In the genomic region with DNA sequence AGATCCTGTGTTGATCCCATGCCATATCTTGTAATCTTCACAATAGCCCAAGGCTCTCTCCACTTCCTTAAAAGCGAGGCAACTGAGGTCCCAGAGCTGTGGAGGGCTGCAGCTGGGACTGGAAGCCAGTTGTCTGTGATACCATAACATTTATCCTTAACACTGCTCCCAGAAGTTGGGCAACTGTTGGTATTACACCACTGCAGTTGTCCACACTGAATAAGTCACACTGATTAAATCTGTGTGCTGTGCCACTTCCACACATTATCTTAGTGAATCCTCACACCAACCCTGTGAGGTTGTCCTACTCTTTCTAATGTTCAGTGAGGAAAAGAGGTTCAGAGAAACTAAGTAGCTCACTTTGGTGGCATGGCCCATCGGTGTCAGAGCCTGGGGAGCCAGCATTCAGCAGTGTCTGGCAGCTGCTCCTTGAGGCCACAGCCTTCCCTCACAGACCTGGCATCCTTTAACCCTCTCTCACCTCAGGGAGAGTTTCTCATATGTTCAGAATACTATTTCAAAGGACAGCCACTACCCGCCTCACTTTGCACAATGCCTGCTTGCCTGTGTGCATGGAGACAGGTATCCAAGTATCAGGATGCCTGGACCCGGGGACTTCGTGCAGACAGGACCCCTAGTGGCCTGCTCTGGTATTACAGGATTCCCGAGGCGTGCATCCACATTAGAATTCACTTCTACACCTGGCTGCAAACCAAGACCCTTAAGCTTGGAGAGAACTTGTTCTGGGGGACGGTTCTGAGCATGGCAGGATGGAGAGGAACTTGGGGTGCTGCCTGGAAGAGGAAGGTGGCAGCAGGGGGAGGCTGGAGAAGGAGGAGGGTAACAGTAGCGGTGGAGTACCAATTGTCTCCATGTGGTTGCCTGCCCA, we compare ENCODE assay signal across 8 cellular contexts.
DNase-seq lines count a peak whose midpoint lies in the region; ATAC-seq and TF ChIP-seq lines count a peak whose summit lies in the region.

No MANE protein-coding gene starts in this region.

- H3K9me3 Mint-ChIP-seq in nephron progenitor cell, result no peaks in the 10 kb centered on the region

- H3K27ac ChIP-seq in thyroid gland, result no peak overlapping the region

- no peak for TF ChIP-seq POLR2A in thyroid gland (IDR thresholded peaks at IDR 0.05)

- DNase-seq in AG20443 (ENCODE audit: low spot score), result peak; percentile 79
- DNase-seq in GM19238 (ENCODE audit: insufficient read length, low spot score), result peak; percentile 61
- DNase-seq in NCI-H446 treated with DMSO at 0.1 percent for 48 hours (lab: John Stamatoyannopoulos, UW), result peak; percentile 42
- peak; percentile 82 for DNase-seq in activated CD8-positive, alpha-beta memory T cell treated with anti-CD3 and anti-CD28 coated beads, Interleukin-2, amount 50 U/mL, for 48 hours
- peak; percentile 52 for DNase-seq in fibroblast of gingiva (ENCODE audit: low read depth)
- DNase-seq in nephron progenitor cell, result peak; percentile 85
- peak; percentile 66 to 69 for DNase-seq in thyroid gland

- TF ChIP-seq CTCF in nephron progenitor cell (IDR thresholded peaks at IDR 0.05) (peak; percentile 92), thyroid gland (IDR thresholded peaks at IDR 0.05) (peak; percentile 71 to 96 (median 83))

- no peaks in the 10 kb centered on the region for H3K27me3 ChIP-seq in thyroid gland

- 34% methylated on average over 9 of the region's 9 CpGs for WGBS in thyroid gland, 2 donors

- no peaks in the 10 kb centered on the region for H3K36me3 Mint-ChIP-seq in nephron progenitor cell (ENCODE audit: low read depth)

- peaks cover 0 to 4% of the 10 kb centered on the region in 2 donors for H3K4me1 ChIP-seq in thyroid gland

- intact Hi-C loops in thyroid gland (cut with DNase I), result no loop called here

- H3K27ac Mint-ChIP-seq in nephron progenitor cell, result no peak overlapping the region

- H3K4me3 Mint-ChIP-seq in nephron progenitor cell, result no peak overlapping the region

- H3K4me3 ChIP-seq in thyroid gland (replicated peaks in 1 of 3), result no peak overlapping the region

- H3K4me1 Mint-ChIP-seq in nephron progenitor cell, result peaks cover 22% of the 10 kb centered on the region

- H3K36me3 ChIP-seq in thyroid gland, result no peaks in the 10 kb centered on the region

- no peak for ATAC-seq in HG02884 (IDR thresholded peaks at IDR 0.05; ENCODE audit: unreplicated experiment)

- peaks cover 12% of the 10 kb centered on the region for H3K27me3 Mint-ChIP-seq in nephron progenitor cell (ENCODE audit: low read depth, poor library complexity)

- H3K9me3 ChIP-seq in thyroid gland, result no peaks in the 10 kb centered on the region
